29 cellular contexts compared by ENCODE assay signal in the genomic region with DNA sequence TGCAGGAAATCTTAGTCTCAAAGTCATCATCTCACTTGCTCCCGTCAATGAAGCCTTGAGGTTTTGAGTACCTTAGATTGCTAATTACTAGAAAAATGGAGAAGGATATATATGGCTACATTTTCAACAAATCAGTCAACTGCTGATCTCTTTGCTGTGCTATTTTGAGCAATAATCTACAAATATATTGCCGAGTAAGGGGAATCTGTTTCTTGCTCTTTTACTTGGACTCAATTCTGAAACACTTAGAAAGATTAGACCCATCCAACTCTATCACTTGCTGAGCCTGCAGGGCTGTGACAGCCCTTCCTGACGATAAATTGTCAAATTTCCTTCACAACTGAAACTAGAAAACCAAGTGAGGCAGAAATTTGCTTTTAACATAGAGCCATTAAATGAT.
"Had no signal": no experiment of that assay in that cellular context is flagged by ENCODE, and none has a peak within 500 bp of the region (broad histone marks: within the 10 kb centered on the region; RNA-seq: fewer than 3 reads in every experiment).

No MANE protein-coding gene starts in this region.

- H3K27ac ChIP-seq: coronary artery, esophagus squamous epithelium, heart right ventricle, lower lobe of right lung, ovary, psoas muscle, skin epidermis, spleen, suprapubic skin, thyroid gland, vagina had no signal

- H3K4me3 ChIP-seq: coronary artery, esophagus squamous epithelium, heart right ventricle, lower lobe of right lung, ovary, psoas muscle, skin epidermis, spleen, suprapubic skin, thyroid gland, vagina had no signal

- H3K27me3 ChIP-seq: esophagus squamous epithelium, ovary, spleen, suprapubic skin, thyroid gland, vagina had no signal

- H3K9me3 Mint-ChIP-seq: effector memory CD8-positive, alpha-beta T cell; natural killer cell; stimulated activated memory B cell treated with anti-CD40 and anti-IgM and Interleukin-4, amounts not matched to agents 10 μg/mL and 1 μg/mL and 100 μg/mL, for 72 hours had no signal

- H3K27ac Mint-ChIP-seq: natural killer cell; stimulated activated memory B cell treated with anti-CD40 and anti-IgM and Interleukin-4, amounts not matched to agents 10 μg/mL and 1 μg/mL and 100 μg/mL, for 72 hours had no signal

- H3K36me3 ChIP-seq: esophagus squamous epithelium, lower lobe of right lung, ovary, spleen, suprapubic skin, thyroid gland, vagina had no signal

- H3K36me3 Mint-ChIP-seq: natural killer cell; stimulated activated memory B cell treated with anti-CD40 and anti-IgM and Interleukin-4, amounts not matched to agents 10 μg/mL and 1 μg/mL and 100 μg/mL, for 72 hours had no signal

- H3K4me1 ChIP-seq: esophagus squamous epithelium, lower lobe of right lung, psoas muscle, suprapubic skin, thyroid gland, vagina had no signal

- FAIRE-seq: endometrium, islet of Langerhans had no signal

- H3K4me3 Mint-ChIP-seq: effector memory CD8-positive, alpha-beta T cell; natural killer cell; stimulated activated memory B cell treated with anti-CD40 and anti-IgM and Interleukin-4, amounts not matched to agents 10 μg/mL and 1 μg/mL and 100 μg/mL, for 72 hours had no signal

- ATAC-seq: effector memory CD8-positive, alpha-beta T cell; heart right ventricle; left ventricle myocardium superior; lower lobe of right lung; natural killer cell; psoas muscle; right cardiac atrium; stimulated activated memory B cell treated with anti-CD40 and anti-IgM and Interleukin-4, amounts not matched to agents 10 μg/mL and 1 μg/mL and 100 μg/mL, for 72 hours; stimulated activated naive CD8-positive, alpha-beta T cell treated with anti-CD3 and anti-CD28 coated beads, Interleukin-15, Interleukin-2, amounts not matched to agents 100 U/mL and 50 U/mL, for 24 hours had no signal

- H3K4me1 Mint-ChIP-seq: stimulated activated memory B cell treated with anti-CD40 and anti-IgM and Interleukin-4, amounts not matched to agents 10 μg/mL and 1 μg/mL and 100 μg/mL, for 72 hours had no signal

- H3K9me3 ChIP-seq: esophagus squamous epithelium, heart right ventricle, lower lobe of right lung, ovary, psoas muscle, spleen, suprapubic skin, thyroid gland, vagina had no signal

- DNase-seq: dermis blood vessel endothelial cell; effector memory CD8-positive, alpha-beta T cell; erythroblast; esophagus squamous epithelium; foreskin melanocyte; glutamatergic neuron; heart right ventricle; hippocampal formation; kidney glomerular epithelial cell; left ventricle myocardium superior; lower lobe of right lung; natural killer cell; occipital lobe; ovary; posterior cingulate gyrus; psoas muscle; right cardiac atrium; spleen; stimulated activated CD4-positive, alpha-beta T cell treated with anti-CD3 and anti-CD28 coated beads, Interleukin-4, amount 100 ng/mL, for 4 hours; stimulated activated naive CD8-positive, alpha-beta T cell treated with anti-CD3 and anti-CD28 coated beads, Interleukin-15, Interleukin-2, amounts not matched to agents 100 U/mL and 50 U/mL, for 24 hours; thyroid gland; trophoblast cell had no signal
